Comparison of ENCODE assay signal across 15 cellular contexts in the genomic region with DNA sequence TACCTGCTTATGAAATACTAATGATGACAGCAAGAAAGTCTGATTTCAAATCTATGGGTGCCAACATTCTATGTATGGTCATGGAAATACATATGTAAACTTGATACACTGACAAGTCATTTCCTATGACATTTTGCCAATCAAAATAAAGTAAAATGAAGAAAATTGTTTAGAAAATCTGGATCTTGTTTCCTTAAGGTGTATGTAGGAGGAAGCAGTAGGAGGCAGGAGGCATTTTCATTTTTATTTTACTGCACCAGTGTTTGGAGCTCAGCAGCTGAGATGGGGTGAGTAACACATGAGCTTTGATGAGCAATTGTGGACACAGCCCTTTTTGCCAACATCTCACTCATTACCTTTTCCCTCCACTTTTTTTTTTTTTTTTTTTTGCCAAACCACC.
DNase-seq lines count a peak whose midpoint lies in the region; ATAC-seq and TF ChIP-seq lines count a peak whose summit lies in the region.
"Had no signal": no experiment of that assay in that cellular context is flagged by ENCODE, and none has a peak within 500 bp of the region (broad histone marks: within the 10 kb centered on the region; RNA-seq: fewer than 3 reads in every experiment).

No MANE protein-coding gene starts in this region.

- H3K79me2 ChIP-seq in neural cell (replicated peaks; ENCODE audit: insufficient read depth, low read length) = no peaks in the 10 kb centered on the region

- no peaks in the 10 kb centered on the region for H4K20me1 ChIP-seq in neural cell (ENCODE audit: insufficient read depth)

- no peaks in the 10 kb centered on the region for H3K36me3 ChIP-seq in neural cell (ENCODE audit: insufficient read depth, low read length)

- no peaks in the 10 kb centered on the region for H3K36me3 Mint-ChIP-seq in stimulated activated effector memory CD8-positive, alpha-beta T cell treated with anti-CD3 and anti-CD28 coated beads, Interleukin-12 subunit alpha, Interleukin-12 subunit beta, amount 100 ng/mL, for 72 hours
- H3K36me3 Mint-ChIP-seq: immature natural killer cell had no signal

- H3F3A ChIP-seq in neural cell (ENCODE audit: insufficient read depth, low read length, poor library complexity, severe bottlenecking) = no peaks in the 10 kb centered on the region

- no peaks in the 10 kb centered on the region for H3K4me1 Mint-ChIP-seq in stimulated activated effector memory CD8-positive, alpha-beta T cell treated with anti-CD3 and anti-CD28 coated beads, Interleukin-12 subunit alpha, Interleukin-12 subunit beta, amount 100 ng/mL, for 72 hours
- H3K4me1 Mint-ChIP-seq: activated CD4-positive, alpha-beta memory T cell treated with anti-CD3 and anti-CD28 coated beads, Interleukin-2, amount 10 ng/mL, durations not matched to agents 7 days and 5 days; immature natural killer cell had no signal

- DNase-seq in Daoy (ENCODE audit: low read depth) = peak; percentile 89
- peak; percentile 24 for DNase-seq in NCI-H446 treated with DMSO at 0.1 percent for 48 hours (lab: John Stamatoyannopoulos, UW)
- DNase-seq in choroid plexus epithelial cell (ENCODE audit: low read depth) = peak; percentile 37
- no peak for DNase-seq in cerebellar nuclear complex (lab: John Stamatoyannopoulos, UW)
- no peak for DNase-seq in stimulated activated effector memory CD8-positive, alpha-beta T cell treated with anti-CD3 and anti-CD28 coated beads, Interleukin-12 subunit alpha, Interleukin-12 subunit beta, amount 100 ng/mL, for 72 hours (ENCODE audit: low spot score in 2 of 2)
- DNase-seq in C1 segment of cervical spinal cord (lab: John Stamatoyannopoulos, UW) = no peak
- DNase-seq in stimulated activated CD4-positive, alpha-beta T cell treated with anti-CD3 and anti-CD28 coated beads, Interleukin-4, amount 100 ng/mL, for 1 hour = no peak
- DNase-seq: activated CD4-positive, alpha-beta memory T cell treated with anti-CD3 and anti-CD28 coated beads, Interleukin-2, amount 10 ng/mL, durations not matched to agents 7 days and 5 days; CD4-positive, alpha-beta T cell; GF-D8; H9; immature natural killer cell; PC-9 had no signal

- peak overlapping the region; percentile 49 for H3K27ac ChIP-seq in neural cell (ENCODE audit: low read length)
- H3K27ac ChIP-seq: PC-9 had no signal

- H3K4me3 Mint-ChIP-seq in stimulated activated effector memory CD8-positive, alpha-beta T cell treated with anti-CD3 and anti-CD28 coated beads, Interleukin-12 subunit alpha, Interleukin-12 subunit beta, amount 100 ng/mL, for 72 hours = no peak overlapping the region
- H3K4me3 Mint-ChIP-seq: activated CD4-positive, alpha-beta memory T cell treated with anti-CD3 and anti-CD28 coated beads, Interleukin-2, amount 10 ng/mL, durations not matched to agents 7 days and 5 days; CD4-positive, alpha-beta T cell; H9; immature natural killer cell; stimulated activated naive CD8-positive, alpha-beta T cell treated with anti-CD3 and anti-CD28 coated beads, Interleukin-15, Interleukin-2, amounts not matched to agents 100 ng/mL and 50 ng/mL, for 24 hours had no signal

- peaks cover 2% of the 10 kb centered on the region for H3K27me3 ChIP-seq in neural cell (ENCODE audit: insufficient read depth, low read depth, low read length)

- H2AFZ ChIP-seq in neural cell (ENCODE audit: low read depth, low read length) = no peak overlapping the region
- H2AFZ ChIP-seq: PC-9 had no signal

- no peak overlapping the region for H3K9ac ChIP-seq in neural cell (ENCODE audit: low read length)

- H3K4me3 ChIP-seq in choroid plexus epithelial cell (ENCODE audit: low read depth, low read length) (no peak overlapping the region), neural cell (ENCODE audit: low read length) (no peak overlapping the region)
- H3K4me3 ChIP-seq: PC-9 had no signal

- H3K9me2 ChIP-seq in neural cell (ENCODE audit: insufficient read depth, low read length) = no peaks in the 10 kb centered on the region

- no peaks in the 10 kb centered on the region for H3K9me3 Mint-ChIP-seq in stimulated activated effector memory CD8-positive, alpha-beta T cell treated with anti-CD3 and anti-CD28 coated beads, Interleukin-12 subunit alpha, Interleukin-12 subunit beta, amount 100 ng/mL, for 72 hours
- H3K9me3 Mint-ChIP-seq: activated CD4-positive, alpha-beta memory T cell treated with anti-CD3 and anti-CD28 coated beads, Interleukin-2, amount 10 ng/mL, durations not matched to agents 7 days and 5 days; CD4-positive, alpha-beta T cell; H9; immature natural killer cell; stimulated activated naive CD8-positive, alpha-beta T cell treated with anti-CD3 and anti-CD28 coated beads, Interleukin-15, Interleukin-2, amounts not matched to agents 100 ng/mL and 50 ng/mL, for 24 hours had no signal

- no peaks in the 10 kb centered on the region for H3K9me3 ChIP-seq in neural cell (ENCODE audit: low read length)

- TF ChIP-seq CTCF in choroid plexus epithelial cell (conservative IDR thresholded peaks at IDR 0.05; ENCODE audit: low read depth, low read length) (no peak), neural cell (IDR thresholded peaks at IDR 0.05; ENCODE audit: poor library complexity, severe bottlenecking) (no peak)

- no peak for TF ChIP-seq EP300 in neural cell (conservative IDR thresholded peaks at IDR 0.05; ENCODE audit: poor library complexity, severe bottlenecking)

- ATAC-seq in stimulated activated effector memory CD8-positive, alpha-beta T cell treated with anti-CD3 and anti-CD28 coated beads, Interleukin-12 subunit alpha, Interleukin-12 subunit beta, amount 100 ng/mL, for 72 hours = no peak

- TF ChIP-seq RAD21 in neural cell (conservative IDR thresholded peaks at IDR 0.05) = no peak

- H3K4me2 ChIP-seq in neural cell (ENCODE audit: low read length) = no peak overlapping the region
- H3K4me2 ChIP-seq: PC-9 had no signal

- H3K27ac Mint-ChIP-seq in stimulated activated effector memory CD8-positive, alpha-beta T cell treated with anti-CD3 and anti-CD28 coated beads, Interleukin-12 subunit alpha, Interleukin-12 subunit beta, amount 100 ng/mL, for 72 hours = no peak overlapping the region
- H3K27ac Mint-ChIP-seq: activated CD4-positive, alpha-beta memory T cell treated with anti-CD3 and anti-CD28 coated beads, Interleukin-2, amount 10 ng/mL, durations not matched to agents 7 days and 5 days; CD4-positive, alpha-beta T cell; H9; immature natural killer cell; stimulated activated naive CD8-positive, alpha-beta T cell treated with anti-CD3 and anti-CD28 coated beads, Interleukin-15, Interleukin-2, amounts not matched to agents 100 ng/mL and 50 ng/mL, for 24 hours had no signal

TF ChIP-seq in neural cell, 6 proteins besides CTCF, POLR2A, EP300 and RAD21:
- TF ChIP-seq MXI1 (conservative IDR thresholded peaks at IDR 0.05; ENCODE audit: poor library complexity, severe bottlenecking) = no peak
- TF ChIP-seq EZH2 (IDR thresholded peaks at IDR 0.05; ENCODE audit: borderline replicate concordance, insufficient read depth, low read length, poor library complexity, severe bottlenecking) = no peak
- no peak for TF ChIP-seq POLR2AphosphoS5 (IDR thresholded peaks at IDR 0.05)
- no peak for TF ChIP-seq TAF1 (IDR thresholded peaks at IDR 0.05; ENCODE audit: low read depth)
- no peak for TF ChIP-seq SMC3 (conservative IDR thresholded peaks at IDR 0.05; ENCODE audit: poor library complexity)
- TF ChIP-seq, protein P1, sequence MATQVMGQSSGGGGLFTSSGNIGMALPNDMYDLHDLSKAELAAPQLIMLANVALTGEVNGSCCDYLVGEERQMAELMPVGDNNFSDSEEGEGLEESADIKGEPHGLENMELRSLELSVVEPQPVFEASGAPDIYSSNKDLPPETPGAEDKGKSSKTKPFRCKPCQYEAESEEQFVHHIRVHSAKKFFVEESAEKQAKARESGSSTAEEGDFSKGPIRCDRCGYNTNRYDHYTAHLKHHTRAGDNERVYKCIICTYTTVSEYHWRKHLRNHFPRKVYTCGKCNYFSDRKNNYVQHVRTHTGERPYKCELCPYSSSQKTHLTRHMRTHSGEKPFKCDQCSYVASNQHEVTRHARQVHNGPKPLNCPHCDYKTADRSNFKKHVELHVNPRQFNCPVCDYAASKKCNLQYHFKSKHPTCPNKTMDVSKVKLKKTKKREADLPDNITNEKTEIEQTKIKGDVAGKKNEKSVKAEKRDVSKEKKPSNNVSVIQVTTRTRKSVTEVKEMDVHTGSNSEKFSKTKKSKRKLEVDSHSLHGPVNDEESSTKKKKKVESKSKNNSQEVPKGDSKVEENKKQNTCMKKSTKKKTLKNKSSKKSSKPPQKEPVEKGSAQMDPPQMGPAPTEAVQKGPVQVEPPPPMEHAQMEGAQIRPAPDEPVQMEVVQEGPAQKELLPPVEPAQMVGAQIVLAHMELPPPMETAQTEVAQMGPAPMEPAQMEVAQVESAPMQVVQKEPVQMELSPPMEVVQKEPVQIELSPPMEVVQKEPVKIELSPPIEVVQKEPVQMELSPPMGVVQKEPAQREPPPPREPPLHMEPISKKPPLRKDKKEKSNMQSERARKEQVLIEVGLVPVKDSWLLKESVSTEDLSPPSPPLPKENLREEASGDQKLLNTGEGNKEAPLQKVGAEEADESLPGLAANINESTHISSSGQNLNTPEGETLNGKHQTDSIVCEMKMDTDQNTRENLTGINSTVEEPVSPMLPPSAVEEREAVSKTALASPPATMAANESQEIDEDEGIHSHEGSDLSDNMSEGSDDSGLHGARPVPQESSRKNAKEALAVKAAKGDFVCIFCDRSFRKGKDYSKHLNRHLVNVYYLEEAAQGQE (IDR thresholded peaks at IDR 0.05; ENCODE audit: borderline replicate concordance) = no peak
TF ChIP-seq in neural cell: peak in this region for 0.

Comparison
In these comparisons a context has a peak if more than half of its experiments do, and no peak if none do; other contexts are left out.
1. DNase-seq: peak in Daoy (single experiment), NCI-H446 treated with DMSO at 0.1 percent for 48 hours (single experiment) and choroid plexus epithelial cell (single experiment); none in cerebellar nuclear complex (0 of 2), stimulated activated effector memory CD8-positive, alpha-beta T cell treated with anti-CD3 and anti-CD28 coated beads, Interleukin-12 subunit alpha, Interleukin-12 subunit beta, amount 100 ng/mL, for 72 hours (0 of 2), C1 segment of cervical spinal cord (0 of 14) and stimulated activated CD4-positive, alpha-beta T cell treated with anti-CD3 and anti-CD28 coated beads, Interleukin-4, amount 100 ng/mL, for 1 hour (single experiment).